Comparison of ENCODE assay signal across 9 cellular contexts in the genomic region with DNA sequence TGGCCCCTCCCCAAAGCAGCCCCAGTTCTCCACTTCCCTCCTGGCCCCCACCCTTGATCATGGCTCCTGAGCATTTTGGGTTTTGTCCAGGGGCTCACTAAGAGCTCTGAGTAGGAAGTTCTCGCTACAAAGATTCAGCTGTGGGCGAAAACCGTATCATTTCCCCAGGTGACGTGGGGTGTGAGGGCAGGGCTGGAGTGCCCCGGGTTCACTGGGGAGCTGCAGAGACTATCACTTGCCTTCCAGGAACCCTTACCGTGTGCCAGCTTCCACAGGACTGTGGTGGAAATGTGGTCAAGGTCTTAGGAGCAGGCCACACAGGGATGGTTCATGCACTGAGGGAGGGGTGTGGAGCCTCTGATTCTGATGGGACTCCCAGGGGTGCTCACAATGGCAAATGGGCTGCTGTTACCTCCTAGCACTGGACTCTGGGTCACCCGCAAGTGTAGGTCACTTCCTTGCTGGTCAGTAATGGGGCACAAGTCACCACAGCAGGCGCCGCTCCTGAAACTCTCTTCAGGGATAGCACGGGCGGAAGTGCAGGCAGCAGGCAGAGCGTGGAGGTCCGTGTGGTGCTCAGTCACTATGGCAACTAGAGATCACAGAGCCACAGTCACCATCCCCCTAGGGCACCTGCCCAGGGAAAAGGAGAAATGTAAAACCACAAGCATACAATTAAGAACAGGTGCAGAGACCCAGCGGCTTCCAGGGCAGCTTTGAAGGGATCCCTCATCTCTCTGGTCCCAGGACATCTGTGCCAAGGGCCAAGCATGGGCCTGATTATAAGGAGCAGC. TPM values are rescaled to one million over a fixed set of nuclear protein-coding genes. Genes with fewer than 3 reads are reported as not detected.
A peak's percentile ranks its signal among the peaks of the same experiment; 100 is the strongest.
DNase-seq lines count a peak whose midpoint lies in the region; ATAC-seq, FAIRE-seq and TF ChIP-seq lines count a peak whose summit lies in the region.
"Had no signal": no experiment of that assay in that cellular context is flagged by ENCODE, and none has a peak within 500 bp of the region (broad histone marks: within the 10 kb centered on the region; RNA-seq: fewer than 3 reads in every experiment).

No MANE protein-coding gene starts in this region.

- no peaks in the 10 kb centered on the region for H3K79me2 ChIP-seq in KMS-11 (ENCODE audit: insufficient read depth, low read depth)

- peak overlapping the region; percentile 49 for H3K4me2 ChIP-seq in KMS-11

- ATAC-seq in GM19455 (IDR thresholded peaks at IDR 0.05; ENCODE audit: unreplicated experiment) = peak; percentile 67

- no peaks in the 10 kb centered on the region for H4K20me1 ChIP-seq in KMS-11 (ENCODE audit: insufficient read depth)

- H3K4me3 ChIP-seq in KMS-11 (IDR thresholded peaks at IDR 0.05; ENCODE audit: insufficient read depth, low read depth, low read length) = no peak overlapping the region
- H3K4me3 ChIP-seq: lung had no signal

- H3K4me1 ChIP-seq in KMS-11 (ENCODE audit: low read depth, poor library complexity, severe bottlenecking) = peaks cover 61% of the 10 kb centered on the region

- no peak overlapping the region for H2AFZ ChIP-seq in KMS-11 (ENCODE audit: low read depth)

- TF ChIP-seq CTCF in KMS-11 (conservative IDR thresholded peaks at IDR 0.05; ENCODE audit: low read depth, low read length) = no peak

- H3K36me3 ChIP-seq in KMS-11 (ENCODE audit: insufficient read depth) = no peaks in the 10 kb centered on the region

- H3K27me3 ChIP-seq in KMS-11 (ENCODE audit: insufficient read depth, low read depth) = no peaks in the 10 kb centered on the region; the same call in 1 of the 2 replicates

- no peak for FAIRE-seq in urothelium cell line (lab: Jason Lieb, UNC)

- H3K27ac ChIP-seq in KMS-11 = peak overlapping the region; percentile 47; the same call in 1 of the 2 replicates

- peak; percentile 88 for DNase-seq in DMS153 (lab: John Stamatoyannopoulos, UW)
- peak; percentile 53 for DNase-seq in T follicular helper cell (ENCODE audit: low read depth)
- peak; percentile 31 for DNase-seq in myocyte (ENCODE audit: low read depth)
- no peak for DNase-seq in urothelium cell line (ENCODE audit: low spot score)
- no peak for DNase-seq in NCI-H1048 (lab: John Stamatoyannopoulos, UW)
- no peak for DNase-seq in A172 (ENCODE audit: low spot score)

- H3K9ac ChIP-seq in KMS-11 = peak overlapping the region; percentile 23; the same call in 1 of the 2 replicates

RNA-seq across cellular contexts. Expression of gene RSPH1, which starts 35.4 kb away (rescaled TPM):
- not detected in 2 replicates for total RNA-seq in myocyte
- 0.05 TPM for polyA plus RNA-seq in myocyte (2012)
- total RNA-seq in A172 (2014; rRNA removed; shearing (Covaris generic)) = not detected in 2 replicates

RNA-seq across cellular contexts. Expression of gene SLC37A1, which starts 53.1 kb away (rescaled TPM):
- total RNA-seq in myocyte = not detected in 2 replicates
- 0.03 TPM for polyA plus RNA-seq in myocyte (2012)
- total RNA-seq in A172 (2014; rRNA removed; shearing (Covaris generic)) = 1.1 and 1.6 TPM in 2 replicates

RNA-seq across cellular contexts. Expression of gene UBASH3A, which starts 56.9 kb away (rescaled TPM):
- not detected in 2 replicates for total RNA-seq in myocyte
- not detected for polyA plus RNA-seq in myocyte (2012)
- not detected in 2 replicates for total RNA-seq in A172 (2014; rRNA removed; shearing (Covaris generic))

Comparison
In these comparisons a context has a peak if more than half of its experiments do, and no peak if none do; other contexts are left out.
1. DNase-seq: peak in DMS153 (single experiment), T follicular helper cell (single experiment) and myocyte (single experiment); none in urothelium cell line (single experiment), NCI-H1048 (single experiment) and A172 (single experiment).